Comparison of ENCODE assay signal across 28 cellular contexts in genomic region chr1:34645109-34645688, GRCh38.
DNase-seq lines count a peak whose midpoint lies in the region; ATAC-seq, FAIRE-seq and TF ChIP-seq lines count a peak whose summit lies in the region.
"Had no signal": no experiment of that assay in that cellular context is flagged by ENCODE, and none has a peak within 500 bp of the region (broad histone marks: within the 10 kb centered on the region; RNA-seq: fewer than 3 reads in every experiment).

No MANE protein-coding gene starts in this region.

- no peaks in the 10 kb centered on the region for H3K36me3 ChIP-seq in pancreas
- H3K36me3 ChIP-seq in effector memory CD4-positive, alpha-beta T cell (ENCODE audit: control insufficient read depth, insufficient read depth, low read length): no peaks in the 10 kb centered on the region
- H3K36me3 ChIP-seq: BLaER1 treated with 17β-estradiol and CSF1 and Interleukin-3, amounts not matched to agents 10 nM and 100 nM; SJCRH30 had no signal

- H3K27me3 ChIP-seq in pancreas: peaks cover 0 to 11% (median 1%) of the 10 kb centered on the region in 4 donors
- peaks cover 2% of the 10 kb centered on the region for H3K27me3 ChIP-seq in effector memory CD4-positive, alpha-beta T cell (replicated peaks; ENCODE audit: control insufficient read depth, insufficient read depth, low read length, poor library complexity, severe bottlenecking)
- H3K27me3 ChIP-seq: BLaER1 treated with 17β-estradiol and CSF1 and Interleukin-3, amounts not matched to agents 10 nM and 100 nM had no signal

- H3K27ac ChIP-seq in pancreas: no peak overlapping the region
- H3K27ac ChIP-seq in effector memory CD4-positive, alpha-beta T cell (ENCODE audit: insufficient read depth, low read length, poor library complexity, severe bottlenecking): no peak overlapping the region
- H3K27ac ChIP-seq: A549; BLaER1 treated with 17β-estradiol and CSF1 and Interleukin-3, amounts not matched to agents 10 nM and 100 nM; HL-60; SJCRH30 had no signal

- peak; percentile 47 for ATAC-seq in HG02759 (IDR thresholded peaks at IDR 0.05; ENCODE audit: unreplicated experiment)
- no peak for ATAC-seq in GM18517 (IDR thresholded peaks at IDR 0.05; ENCODE audit: unreplicated experiment)
- no peak for ATAC-seq in pancreas
- ATAC-seq: A549, Right ventricle myocardium inferior, SK-N-SH treated with all-trans-retinoic acid at 6 μM for 48 hours had no signal

- H3K9me3 ChIP-seq in pancreas: no peaks in the 10 kb centered on the region
- no peaks in the 10 kb centered on the region for H3K9me3 ChIP-seq in effector memory CD4-positive, alpha-beta T cell (ENCODE audit: control insufficient read depth, low read length)
- H3K9me3 ChIP-seq: A549; BLaER1 treated with 17β-estradiol and CSF1 and Interleukin-3, amounts not matched to agents 10 nM and 100 nM; Caco-2; SJCRH30 had no signal

- FAIRE-seq in pancreas (lab: Jason Lieb, UNC): no peak
- FAIRE-seq: A549, GM12891, H54 had no signal

- TF ChIP-seq CTCF in pancreas (IDR thresholded peaks at IDR 0.05): no peak

- WGBS in pancreas, 2 donors: 3 to 10% methylated on average over 7 of the region's 7 CpGs

- intact Hi-C loops in pancreas (cut with DNase I): no loop called here

- no peak overlapping the region for H3K4me3 ChIP-seq in pancreas
- no peak overlapping the region for H3K4me3 ChIP-seq in effector memory CD4-positive, alpha-beta T cell (ENCODE audit: insufficient read depth, low read depth, low read length, poor library complexity, severe bottlenecking)
- H3K4me3 ChIP-seq: A549; BLaER1 treated with 17β-estradiol and CSF1 and Interleukin-3, amounts not matched to agents 10 nM and 100 nM; SJCRH30 had no signal

- no peaks in the 10 kb centered on the region for H3K4me1 ChIP-seq in pancreas
- no peaks in the 10 kb centered on the region for H3K4me1 ChIP-seq in effector memory CD4-positive, alpha-beta T cell (ENCODE audit: control insufficient read depth, insufficient read depth, low read length, poor library complexity, severe bottlenecking)
- H3K4me1 ChIP-seq: A549, Caco-2, SJCRH30 had no signal

- DNase-seq in COR-L47 (lab: John Stamatoyannopoulos, UW): peak; percentile 68
- peak; percentile 18 for DNase-seq in NCI-H2227 treated with DMSO at 0.1 percent for 48 hours (lab: John Stamatoyannopoulos, UW)
- DNase-seq in left kidney (ENCODE audit: low read depth, low spot score): peak; percentile 26
- DNase-seq in pancreas: no peak
- DNase-seq in effector memory CD4-positive, alpha-beta T cell: no peak
- DNase-seq: AML-193; Caco-2; CD4-positive, alpha-beta T cell; DMS79; EL; GDM1; NCI-H1092 treated with DMSO at 0.1 percent for 48 hours; NCI-H1436; NCI-H187; NCI-H2081 treated with DMSO at 0.1 percent for 48 hours; NCI-H446 treated with DMSO at 0.1 percent for 48 hours; OCI-M1; SJCRH30; T-helper 2 cell had no signal

Comparison
In these comparisons a context has a peak if more than half of its experiments do, and no peak if none do; other contexts are left out.
1. DNase-seq: peak in COR-L47 (single experiment), NCI-H2227 treated with DMSO at 0.1 percent for 48 hours (single experiment) and left kidney (single experiment); none in pancreas (0 of 6) and effector memory CD4-positive, alpha-beta T cell (0 of 3).